Comparison of ENCODE assay signal across 1 cellular context in the genomic region with DNA sequence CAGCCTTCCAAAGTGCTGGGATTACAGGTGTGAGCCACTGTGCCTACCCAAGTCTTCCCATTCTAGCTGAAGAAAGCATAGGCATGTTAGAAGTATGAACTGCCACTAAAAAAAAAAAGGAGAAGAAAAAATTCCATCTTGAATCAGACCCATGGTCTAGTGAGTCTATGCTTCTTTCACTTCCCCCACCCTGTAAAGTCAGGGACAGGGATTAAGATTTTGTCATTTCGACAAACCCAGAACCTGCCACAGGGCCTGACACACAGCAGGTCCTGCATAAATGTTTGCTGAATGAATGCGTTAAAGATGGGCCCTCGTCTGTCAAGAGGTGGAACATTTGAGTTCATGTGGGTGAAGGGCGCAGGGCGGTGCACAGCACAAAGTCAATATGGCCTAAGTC.
TF ChIP-seq lines count a peak whose summit lies in the region.

No MANE protein-coding gene starts in this region.

TF ChIP-seq in GM12878, 131 proteins besides CTCF, POLR2A, EP300 and RAD21:
- TF ChIP-seq CREM (IDR thresholded peaks at IDR 0.05; ENCODE audit: low read depth) (no peak), SPI1 (IDR thresholded peaks at IDR 0.05; ENCODE audit: borderline replicate concordance, insufficient read depth, low read depth, low read length) (0 out of 2 replicates have a peak, but pooled peaks have one; percentile 33), NKRF (conservative IDR thresholded peaks at IDR 0.05) (no peak), PAX5 (IDR thresholded peaks at IDR 0.05; ENCODE audit: borderline replicate concordance, low read depth, low read length) (no peak), SREBF2 (IDR thresholded peaks at IDR 0.05; ENCODE audit: low read length) (no peak), IRF4 (IDR thresholded peaks at IDR 0.05; ENCODE audit: low read depth, low read length) (0 out of 2 replicates have a peak, but pooled peaks have one; percentile 10)
- TF ChIP-seq, protein P1, sequence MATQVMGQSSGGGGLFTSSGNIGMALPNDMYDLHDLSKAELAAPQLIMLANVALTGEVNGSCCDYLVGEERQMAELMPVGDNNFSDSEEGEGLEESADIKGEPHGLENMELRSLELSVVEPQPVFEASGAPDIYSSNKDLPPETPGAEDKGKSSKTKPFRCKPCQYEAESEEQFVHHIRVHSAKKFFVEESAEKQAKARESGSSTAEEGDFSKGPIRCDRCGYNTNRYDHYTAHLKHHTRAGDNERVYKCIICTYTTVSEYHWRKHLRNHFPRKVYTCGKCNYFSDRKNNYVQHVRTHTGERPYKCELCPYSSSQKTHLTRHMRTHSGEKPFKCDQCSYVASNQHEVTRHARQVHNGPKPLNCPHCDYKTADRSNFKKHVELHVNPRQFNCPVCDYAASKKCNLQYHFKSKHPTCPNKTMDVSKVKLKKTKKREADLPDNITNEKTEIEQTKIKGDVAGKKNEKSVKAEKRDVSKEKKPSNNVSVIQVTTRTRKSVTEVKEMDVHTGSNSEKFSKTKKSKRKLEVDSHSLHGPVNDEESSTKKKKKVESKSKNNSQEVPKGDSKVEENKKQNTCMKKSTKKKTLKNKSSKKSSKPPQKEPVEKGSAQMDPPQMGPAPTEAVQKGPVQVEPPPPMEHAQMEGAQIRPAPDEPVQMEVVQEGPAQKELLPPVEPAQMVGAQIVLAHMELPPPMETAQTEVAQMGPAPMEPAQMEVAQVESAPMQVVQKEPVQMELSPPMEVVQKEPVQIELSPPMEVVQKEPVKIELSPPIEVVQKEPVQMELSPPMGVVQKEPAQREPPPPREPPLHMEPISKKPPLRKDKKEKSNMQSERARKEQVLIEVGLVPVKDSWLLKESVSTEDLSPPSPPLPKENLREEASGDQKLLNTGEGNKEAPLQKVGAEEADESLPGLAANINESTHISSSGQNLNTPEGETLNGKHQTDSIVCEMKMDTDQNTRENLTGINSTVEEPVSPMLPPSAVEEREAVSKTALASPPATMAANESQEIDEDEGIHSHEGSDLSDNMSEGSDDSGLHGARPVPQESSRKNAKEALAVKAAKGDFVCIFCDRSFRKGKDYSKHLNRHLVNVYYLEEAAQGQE (IDR thresholded peaks at IDR 0.05; ENCODE audit: low read depth, low read length): no peak
- TF ChIP-seq, protein P2, sequence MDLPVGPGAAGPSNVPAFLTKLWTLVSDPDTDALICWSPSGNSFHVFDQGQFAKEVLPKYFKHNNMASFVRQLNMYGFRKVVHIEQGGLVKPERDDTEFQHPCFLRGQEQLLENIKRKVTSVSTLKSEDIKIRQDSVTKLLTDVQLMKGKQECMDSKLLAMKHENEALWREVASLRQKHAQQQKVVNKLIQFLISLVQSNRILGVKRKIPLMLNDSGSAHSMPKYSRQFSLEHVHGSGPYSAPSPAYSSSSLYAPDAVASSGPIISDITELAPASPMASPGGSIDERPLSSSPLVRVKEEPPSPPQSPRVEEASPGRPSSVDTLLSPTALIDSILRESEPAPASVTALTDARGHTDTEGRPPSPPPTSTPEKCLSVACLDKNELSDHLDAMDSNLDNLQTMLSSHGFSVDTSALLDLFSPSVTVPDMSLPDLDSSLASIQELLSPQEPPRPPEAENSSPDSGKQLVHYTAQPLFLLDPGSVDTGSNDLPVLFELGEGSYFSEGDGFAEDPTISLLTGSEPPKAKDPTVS (IDR thresholded peaks at IDR 0.05; ENCODE audit: low read depth, low read length): no peak
- TF ChIP-seq, protein P3, sequence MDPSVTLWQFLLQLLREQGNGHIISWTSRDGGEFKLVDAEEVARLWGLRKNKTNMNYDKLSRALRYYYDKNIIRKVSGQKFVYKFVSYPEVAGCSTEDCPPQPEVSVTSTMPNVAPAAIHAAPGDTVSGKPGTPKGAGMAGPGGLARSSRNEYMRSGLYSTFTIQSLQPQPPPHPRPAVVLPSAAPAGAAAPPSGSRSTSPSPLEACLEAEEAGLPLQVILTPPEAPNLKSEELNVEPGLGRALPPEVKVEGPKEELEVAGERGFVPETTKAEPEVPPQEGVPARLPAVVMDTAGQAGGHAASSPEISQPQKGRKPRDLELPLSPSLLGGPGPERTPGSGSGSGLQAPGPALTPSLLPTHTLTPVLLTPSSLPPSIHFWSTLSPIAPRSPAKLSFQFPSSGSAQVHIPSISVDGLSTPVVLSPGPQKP (IDR thresholded peaks at IDR 0.05; ENCODE audit: low read depth, low read length): no peak
TF ChIP-seq in GM12878: peak in this region for 2.
